2 cellular contexts compared by ENCODE assay signal in the genomic region with DNA sequence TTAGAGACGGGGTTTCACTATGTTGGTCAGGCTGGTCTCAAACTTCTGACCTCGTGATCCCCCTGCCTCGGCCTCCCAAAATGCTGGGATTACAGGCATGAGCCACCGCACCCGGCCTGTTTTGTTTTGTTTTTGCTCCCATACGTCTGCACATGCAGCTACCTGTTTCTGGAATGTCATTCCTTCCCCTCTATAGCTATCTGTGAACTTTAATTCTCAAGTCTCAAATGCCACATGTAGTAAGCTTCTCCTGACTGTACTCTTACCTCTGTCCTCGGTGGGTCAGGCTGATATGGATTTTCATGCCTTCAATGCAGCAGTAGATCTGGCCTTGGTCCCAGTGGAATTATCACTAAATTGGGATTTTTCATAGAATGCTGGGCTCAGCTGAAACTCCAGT.
TF ChIP-seq lines count a peak whose summit lies in the region.

No MANE protein-coding gene starts in this region.

TF ChIP-seq in K562, 482 proteins besides CTCF, POLR2A, EP300 and RAD21:
- no peak for TF ChIP-seq BCOR (IDR thresholded peaks at IDR 0.05)
- no peak for TF ChIP-seq POLR3A (IDR thresholded peaks at IDR 0.05; ENCODE audit: borderline replicate concordance, extremely low read depth, insufficient read depth, insufficient read length)
- TF ChIP-seq, protein P1, sequence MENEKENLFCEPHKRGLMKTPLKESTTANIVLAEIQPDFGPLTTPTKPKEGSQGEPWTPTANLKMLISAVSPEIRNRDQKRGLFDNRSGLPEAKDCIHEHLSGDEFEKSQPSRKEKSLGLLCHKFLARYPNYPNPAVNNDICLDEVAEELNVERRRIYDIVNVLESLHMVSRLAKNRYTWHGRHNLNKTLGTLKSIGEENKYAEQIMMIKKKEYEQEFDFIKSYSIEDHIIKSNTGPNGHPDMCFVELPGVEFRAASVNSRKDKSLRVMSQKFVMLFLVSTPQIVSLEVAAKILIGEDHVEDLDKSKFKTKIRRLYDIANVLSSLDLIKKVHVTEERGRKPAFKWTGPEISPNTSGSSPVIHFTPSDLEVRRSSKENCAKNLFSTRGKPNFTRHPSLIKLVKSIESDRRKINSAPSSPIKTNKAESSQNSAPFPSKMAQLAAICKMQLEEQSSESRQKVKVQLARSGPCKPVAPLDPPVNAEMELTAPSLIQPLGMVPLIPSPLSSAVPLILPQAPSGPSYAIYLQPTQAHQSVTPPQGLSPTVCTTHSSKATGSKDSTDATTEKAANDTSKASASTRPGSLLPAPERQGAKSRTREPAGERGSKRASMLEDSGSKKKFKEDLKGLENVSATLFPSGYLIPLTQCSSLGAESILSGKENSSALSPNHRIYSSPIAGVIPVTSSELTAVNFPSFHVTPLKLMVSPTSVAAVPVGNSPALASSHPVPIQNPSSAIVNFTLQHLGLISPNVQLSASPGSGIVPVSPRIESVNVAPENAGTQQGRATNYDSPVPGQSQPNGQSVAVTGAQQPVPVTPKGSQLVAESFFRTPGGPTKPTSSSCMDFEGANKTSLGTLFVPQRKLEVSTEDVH (IDR thresholded peaks at IDR 0.05; ENCODE audit: low read depth, partially characterized antibody) = no peak
- no peak for TF ChIP-seq FOS (IDR thresholded peaks at IDR 0.05; ENCODE audit: extremely low read depth, insufficient read length)
- TF ChIP-seq HNRNPL (IDR thresholded peaks at IDR 0.05; ENCODE audit: low read depth, low read length) = no peak
- TF ChIP-seq ATF1 (CRISPR knock-in tag; IDR thresholded peaks at IDR 0.05) = no peak
- no peak for TF ChIP-seq ATF1 (tag; IDR thresholded peaks at IDR 0.05)
- no peak for TF ChIP-seq ZC3H8 (IDR thresholded peaks at IDR 0.05)

TF ChIP-seq in endothelial cell of umbilical vein, 7 proteins besides CTCF, POLR2A, EP300 and RAD21:
- TF ChIP-seq FOS (IDR thresholded peaks at IDR 0.05; ENCODE audit: borderline replicate concordance, insufficient read depth, low read length) = no peak
- TF ChIP-seq, protein P2, sequence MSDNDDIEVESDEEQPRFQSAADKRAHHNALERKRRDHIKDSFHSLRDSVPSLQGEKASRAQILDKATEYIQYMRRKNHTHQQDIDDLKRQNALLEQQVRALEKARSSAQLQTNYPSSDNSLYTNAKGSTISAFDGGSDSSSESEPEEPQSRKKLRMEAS (IDR thresholded peaks at IDR 0.05; ENCODE audit: insufficient read depth, insufficient read length) = no peak
- no peak for TF ChIP-seq EZH2 (IDR thresholded peaks at IDR 0.05; ENCODE audit: borderline replicate concordance, low read depth, low read length, severe bottlenecking)
- TF ChIP-seq JUN (IDR thresholded peaks at IDR 0.05; ENCODE audit: borderline replicate concordance, insufficient read depth, insufficient read length, low read depth) = no peak
- TF ChIP-seq GATA2 (IDR thresholded peaks at IDR 0.05; ENCODE audit: insufficient read depth, insufficient read length, low read depth, low read length) = no peak
